8 cellular contexts compared by ENCODE assay signal in genomic region chrX:101347859-101348451, GRCh38. TPM values are rescaled to one million over a fixed set of nuclear protein-coding genes. Genes with fewer than 3 reads are reported as not detected.
A peak's percentile ranks its signal among the peaks of the same experiment; 100 is the strongest.
DNase-seq lines count a peak whose midpoint lies in the region; ATAC-seq and FAIRE-seq lines count a peak whose summit lies in the region.

No MANE protein-coding gene starts in this region.

- no peaks in the 10 kb centered on the region for H3K9me3 ChIP-seq in iPS-20b (ENCODE audit: insufficient read depth, low read depth, low read length)
- H3K9me3 ChIP-seq in small intestine (ENCODE audit: control insufficient read depth, low read depth) = no peaks in the 10 kb centered on the region

- no peak for DNase-seq in activated T-cell treated with anti-CD3 and anti-CD28 coated beads, Interleukin-2, amount 50 U/mL, for 24 hours
- DNase-seq in activated T-cell treated with anti-CD3 and anti-CD28 coated beads, Interleukin-2, amount 50 U/mL, for 1 hour = no peak
- peak; percentile 48 for DNase-seq in amniotic epithelial cell (ENCODE audit: low read depth)
- DNase-seq in small intestine = peak; percentile 9
- DNase-seq in stimulated activated CD4-positive, alpha-beta T cell treated with anti-CD3 and anti-CD28 coated beads, Interleukin-12 subunit alpha, Interleukin-12 subunit beta, amount 100 ng/mL, for 4 hours = no peak
- no peak for DNase-seq in NCI-H1436 treated with DMSO at 0.1 percent for 48 hours (lab: John Stamatoyannopoulos, UW)

- peaks cover 4% of the 10 kb centered on the region; the same call in 1 of the 2 replicates for H3K4me1 ChIP-seq in iPS-20b (ENCODE audit: insufficient read depth, low read length)
- H3K4me1 ChIP-seq in small intestine (ENCODE audit: control insufficient read depth in 2 of 2, insufficient read depth in 1 of 2, low read depth in 1 of 2, low read length in 1 of 2) = no peaks in the 10 kb centered on the region

- H3K36me3 ChIP-seq in iPS-20b (ENCODE audit: insufficient read depth, low read depth, low read length) (peaks cover 20% of the 10 kb centered on the region), small intestine (ENCODE audit: control insufficient read depth in 2 of 2, insufficient read depth in 2 of 2, low read length in 2 of 2) (no peaks in the 10 kb centered on the region)

- 1 to 26% (median 5%) methylated on average over 12 to 14 of the region's 14 CpGs for WGBS in small intestine, 3 donors

- peaks cover 20% of the 10 kb centered on the region for H3K4me1 Mint-ChIP-seq in activated T-cell treated with anti-CD3 and anti-CD28 coated beads, Interleukin-2, amount 50 U/mL, for 24 hours (ENCODE audit: low read depth)

- H3K4me3 ChIP-seq in iPS-20b (ENCODE audit: low read length) = peak overlapping the region; percentile 97
- H3K4me3 ChIP-seq in small intestine (ENCODE audit: low read depth in 1 of 2, low read length in 2 of 2) = peak overlapping the region; percentile 47 to 64

- H3K27me3 ChIP-seq in iPS-20b (ENCODE audit: insufficient read depth, low read length) = no peaks in the 10 kb centered on the region
- H3K27me3 ChIP-seq in small intestine (ENCODE audit: control insufficient read depth in 2 of 2, insufficient read depth in 2 of 2, low read length in 2 of 2) = no peaks in the 10 kb centered on the region

- H3K9me3 Mint-ChIP-seq in activated T-cell treated with anti-CD3 and anti-CD28 coated beads, Interleukin-2, amount 50 U/mL, for 24 hours = no peaks in the 10 kb centered on the region

- peak overlapping the region; percentile 56 for H3K27ac ChIP-seq in iPS-20b (ENCODE audit: low read length)
- H3K27ac ChIP-seq in small intestine (ENCODE audit: low read depth in 1 of 2, low read length in 1 of 2) = peak overlapping the region in 1 of 2 donors; percentile 27

- FAIRE-seq in small intestine (lab: Jason Lieb, UNC) = no peak

- H3K4me3 Mint-ChIP-seq in activated T-cell treated with anti-CD3 and anti-CD28 coated beads, Interleukin-2, amount 50 U/mL, for 24 hours = peak overlapping the region; percentile 92

- peaks cover 7% of the 10 kb centered on the region for H3K27me3 Mint-ChIP-seq in activated T-cell treated with anti-CD3 and anti-CD28 coated beads, Interleukin-2, amount 50 U/mL, for 24 hours

- H3K36me3 Mint-ChIP-seq in activated T-cell treated with anti-CD3 and anti-CD28 coated beads, Interleukin-2, amount 50 U/mL, for 24 hours (ENCODE audit: low read depth) = peaks cover 52% of the 10 kb centered on the region

- peak overlapping the region; percentile 92 for H3K9ac ChIP-seq in iPS-20b (ENCODE audit: low read depth, low read length)

- H3K27ac Mint-ChIP-seq in activated T-cell treated with anti-CD3 and anti-CD28 coated beads, Interleukin-2, amount 50 U/mL, for 24 hours = peak overlapping the region; percentile 97

- peak; percentile 13 for ATAC-seq in HG03439 (IDR thresholded peaks at IDR 0.05; ENCODE audit: unreplicated experiment)

RNA-seq across cellular contexts. Expression of gene TIMM8A, which starts 0.6 kb away (rescaled TPM):
- polyA plus RNA-seq in small intestine = 10 to 100 TPM in 1 of 3 donors, 1 to 10 TPM in 2; 3.8 to 12.0 (median 8.7) TPM

RNA-seq across cellular contexts. Expression of gene BTK, which starts 38.0 kb away (rescaled TPM):
- 1 to 10 TPM in 2 of 3 donors, under 1 TPM in 1; 0.22 to 4.9 (median 2.9) TPM for polyA plus RNA-seq in small intestine

RNA-seq across cellular contexts. Expression of gene RPL36A, which starts 42.9 kb away (rescaled TPM):
- 1,000 to 10,000 TPM; 1,312 to 3,526 (median 2,289) TPM for polyA plus RNA-seq in small intestine

RNA-seq across cellular contexts. Expression of gene TAF7L, which starts 56.8 kb away (rescaled TPM):
- polyA plus RNA-seq in small intestine = under 1 TPM in 1 of 3 donors, not detected in 2; 0.03 TPM

RNA-seq across cellular contexts. Expression of gene GLA, which starts 59.8 kb away (rescaled TPM):
- 10 to 100 TPM; 15.9 to 34.6 (median 32.7) TPM for polyA plus RNA-seq in small intestine

Comparison
In these comparisons a context has a peak if more than half of its experiments do, and no peak if none do; other contexts are left out.
1. DNase-seq: peak in amniotic epithelial cell (single experiment) and small intestine (single experiment); none in activated T-cell treated with anti-CD3 and anti-CD28 coated beads, Interleukin-2, amount 50 U/mL, for 24 hours (single experiment), activated T-cell treated with anti-CD3 and anti-CD28 coated beads, Interleukin-2, amount 50 U/mL, for 1 hour (single experiment), stimulated activated CD4-positive, alpha-beta T cell treated with anti-CD3 and anti-CD28 coated beads, Interleukin-12 subunit alpha, Interleukin-12 subunit beta, amount 100 ng/mL, for 4 hours (single experiment) and NCI-H1436 treated with DMSO at 0.1 percent for 48 hours (single experiment).